In the genomic region with DNA sequence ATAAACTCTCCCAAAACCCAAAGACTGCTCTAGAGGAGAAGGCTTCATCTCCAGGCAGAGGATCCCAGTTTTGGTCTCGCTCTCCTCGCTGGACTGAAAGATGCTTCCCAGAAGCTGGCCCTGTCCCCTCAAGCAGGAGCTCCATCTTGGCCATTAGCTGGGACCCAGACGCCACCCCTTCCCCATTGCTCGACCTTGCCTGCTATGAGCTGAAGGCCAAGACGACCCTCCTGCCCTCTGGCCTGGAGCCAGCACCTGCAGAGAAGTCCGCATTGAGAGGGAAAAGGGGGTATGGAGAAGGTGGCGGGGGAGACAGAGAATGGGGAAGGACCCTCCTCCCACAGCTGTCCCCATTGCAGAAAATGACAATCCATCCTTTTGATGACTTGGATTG, we compare ENCODE assay signal across 33 cellular contexts. TPM values are rescaled to one million over a fixed set of nuclear protein-coding genes. Genes with fewer than 3 reads are reported as not detected.
"Had no signal": no experiment of that assay in that cellular context is flagged by ENCODE, and none has a peak within 500 bp of the region (broad histone marks: within the 10 kb centered on the region; RNA-seq: fewer than 3 reads in every experiment).

No MANE protein-coding gene starts in this region.

- H3K27me3 ChIP-seq: body of pancreas, Peyer's patch, SJSA1 had no signal

- DNase-seq: activated CD4-positive, alpha-beta T cell treated with anti-CD3 and anti-CD28 coated beads for 36 hours; activated CD4-positive, alpha-beta T cell treated with anti-CD3 and anti-CD28 coated beads, Interleukin-2, amount 10 ng/mL, durations not matched to agents 7 days and 5 days; activated CD4-positive, alpha-beta T cell treated with anti-CD3 and anti-CD28 coated beads, Interleukin-2, amount 50 U/mL, for 48 hours; activated CD8-positive, alpha-beta T cell treated with anti-CD3 and anti-CD28 coated beads, Interleukin-2, amount 10 ng/mL, durations not matched to agents 7 days and 5 days; activated gamma-delta T cell; activated naive CD4-positive, alpha-beta T cell treated with Interleukin-2 at 50 U/mL for 16 hours; activated naive CD8-positive, alpha-beta T cell treated with anti-CD3 and anti-CD28 coated beads, Interleukin-2, amount 10 ng/mL, durations not matched to agents 7 days and 5 days; activated T-cell treated with anti-CD3 and anti-CD28 coated beads, Interleukin-2, amount 50 U/mL, for 24 hours; amygdala; body of pancreas; central memory CD4-positive, alpha-beta T cell; NCI-H1092 treated with DMSO at 0.1 percent for 48 hours; NCI-H1417; NCI-H146; NCI-H187; NCI-H2029 treated with DMSO at 0.1 percent for 48 hours; NCI-H2107; NCI-H2171; NCI-H510A; NCI-H526; NCI-H748 treated with DMSO at 0.1 percent for 48 hours; NK-92 treated with Interleukin-12 subunit alpha and Interleukin-12 subunit beta, amount 100 ng/mL, for 24 hours; PC-3; Peyer's patch; SHP77 treated with DMSO at 0.1 percent for 48 hours; SK-N-SH had no signal

- H3K4me3 ChIP-seq: body of pancreas, Peyer's patch, SJSA1 had no signal

- H3K27ac ChIP-seq: body of pancreas, Peyer's patch, SJSA1 had no signal

- ATAC-seq: activated CD4-positive, alpha-beta T cell treated with anti-CD3 and anti-CD28 coated beads for 36 hours; activated CD4-positive, CD25-positive, alpha-beta regulatory T cell treated with anti-CD3 and anti-CD28 coated beads, Interleukin-2, amount 50 U/mL, for 24 hours; activated CD8-positive, alpha-beta T cell treated with anti-CD3 and anti-CD28 coated beads, Interleukin-2, amount 10 ng/mL, durations not matched to agents 7 days and 5 days; body of pancreas; PC-3 had no signal

- H3K9ac ChIP-seq: SK-N-SH had no signal

- H3K4me1 ChIP-seq: body of pancreas, Peyer's patch had no signal

- H3K9me3 ChIP-seq: body of pancreas, Peyer's patch, SJSA1, SK-N-SH had no signal

- H3K4me2 ChIP-seq: SK-N-SH had no signal

- H3K36me3 ChIP-seq: Peyer's patch, SJSA1 had no signal

RNA-seq across cellular contexts. Expression of gene RCVRN, which starts 3.6 kb away (rescaled TPM):
- total RNA-seq: activated CD4-positive, alpha-beta T cell treated with anti-CD3 and anti-CD28 coated beads for 36 hours; activated CD4-positive, alpha-beta T cell treated with anti-CD3 and anti-CD28 coated beads, Interleukin-2, amount 10 ng/mL, durations not matched to agents 7 days and 5 days; activated CD8-positive, alpha-beta T cell treated with anti-CD3 and anti-CD28 coated beads, Interleukin-2, amount 10 ng/mL, durations not matched to agents 7 days and 5 days; activated naive CD8-positive, alpha-beta T cell treated with anti-CD3 and anti-CD28 coated beads, Interleukin-2, amount 10 ng/mL, durations not matched to agents 7 days and 5 days; activated T-helper 2 cell treated with anti-CD3 and anti-CD28 coated beads, Interferon-gamma antibody, Interleukin-2, Interleukin-4, amounts not matched to agents 10 μg/mL and 5 μg/mL and 100 μg/mL, durations not matched to agents 14 hours and 24 hours and 36 hours; astrocyte; body of pancreas; bronchial epithelial cell; M059J; PC-3; Peyer's patch; WTC11 had no signal
- polyA plus RNA-seq: SK-N-SH had no signal
